8 cellular contexts compared by ENCODE assay signal in genomic region chr3:17412950-17413530, GRCh38.
DNase-seq lines count a peak whose midpoint lies in the region; ATAC-seq, FAIRE-seq and TF ChIP-seq lines count a peak whose summit lies in the region.

No MANE protein-coding gene starts in this region.

- POLR2A ChIA-PET in OCI-LY7 (lab: Charles Lee) = interaction anchor here (0.7 to 1.3 kb wide), 3 partner anchors 11 to 17 kb away, joined by 3 to 6 read pairs (median 4); no protein-coding TSS in a partner anchor

- H3K79me2 ChIP-seq in OCI-LY7 (ENCODE audit: insufficient read depth, low read depth, low read length) = no peaks in the 10 kb centered on the region

- no peaks in the 10 kb centered on the region for H3K36me3 Mint-ChIP-seq in activated T-cell treated with anti-CD3 and anti-CD28 coated beads, Interleukin-2, amount 50 U/mL, for 72 hours (ENCODE audit: insufficient read depth in 2 of 2)
- peaks cover 2% of the 10 kb centered on the region for H3K36me3 Mint-ChIP-seq in activated T-cell treated with anti-CD3 and anti-CD28 coated beads, Interleukin-2, amount 50 U/mL, for 24 hours (ENCODE audit: low read depth)

- H3K4me3 Mint-ChIP-seq in activated T-cell treated with anti-CD3 and anti-CD28 coated beads, Interleukin-2, amount 50 U/mL, for 72 hours = no peak overlapping the region
- no peak overlapping the region for H3K4me3 Mint-ChIP-seq in activated T-cell treated with anti-CD3 and anti-CD28 coated beads, Interleukin-2, amount 50 U/mL, for 24 hours

- H3K4me3 ChIP-seq in OCI-LY7 (ENCODE audit: low read depth, low read length, poor library complexity, severe bottlenecking) (no peak overlapping the region), choroid plexus epithelial cell (ENCODE audit: low read depth, low read length) (no peak overlapping the region)

- H3K4me1 Mint-ChIP-seq in activated T-cell treated with anti-CD3 and anti-CD28 coated beads, Interleukin-2, amount 50 U/mL, for 72 hours (ENCODE audit: low read depth) = no peaks in the 10 kb centered on the region
- no peaks in the 10 kb centered on the region for H3K4me1 Mint-ChIP-seq in activated T-cell treated with anti-CD3 and anti-CD28 coated beads, Interleukin-2, amount 50 U/mL, for 24 hours (ENCODE audit: low read depth)

- no peak overlapping the region for H3K27ac ChIP-seq in OCI-LY7 (ENCODE audit: low read depth, low read length, poor library complexity, severe bottlenecking)

- no peaks in the 10 kb centered on the region for H3K9me3 ChIP-seq in OCI-LY7 (ENCODE audit: low read length)

- TF ChIP-seq CTCF in OCI-LY7 (conservative IDR thresholded peaks at IDR 0.05; ENCODE audit: low read length) = peak; percentile 92
- peak; percentile 75 for TF ChIP-seq CTCF in choroid plexus epithelial cell (conservative IDR thresholded peaks at IDR 0.05; ENCODE audit: low read depth, low read length)

- no peak overlapping the region for H3K4me2 ChIP-seq in OCI-LY7 (ENCODE audit: low read length)

- BruUV-seq in OCI-LY7 (replicated peaks; lab: Mats Ljungman, UMichigan) = no TSS peak

- no peaks in the 10 kb centered on the region for H3K4me1 ChIP-seq in OCI-LY7 (ENCODE audit: insufficient read depth, low read length, poor library complexity, severe bottlenecking)

- no peaks in the 10 kb centered on the region for H3K9me2 ChIP-seq in OCI-LY7 (ENCODE audit: insufficient read depth, low read length)

- intact Hi-C loops in OCI-LY7 (cut with micrococcal nuclease; ENCODE audit: unreplicated experiment) = loop anchor here (1.0 to 10.0 kb wide), 3 partner anchors 154 to 812 kb away; no protein-coding TSS in a partner anchor

- peak; percentile 76 for FAIRE-seq in HTR-8/SVneo (lab: Jason Lieb, UNC)

- CTCF ChIA-PET in OCI-LY7 (lab: Charles Lee; ENCODE audit: unreplicated experiment) = no interaction called here

- 0 out of 2 replicates have a peak, but pooled peaks cover 3% of the 10 kb centered on the region for H4K20me1 ChIP-seq in OCI-LY7 (ENCODE audit: insufficient read depth, low read length)

- no peaks in the 10 kb centered on the region for H3K9me3 Mint-ChIP-seq in activated T-cell treated with anti-CD3 and anti-CD28 coated beads, Interleukin-2, amount 50 U/mL, for 72 hours
- no peaks in the 10 kb centered on the region for H3K9me3 Mint-ChIP-seq in activated T-cell treated with anti-CD3 and anti-CD28 coated beads, Interleukin-2, amount 50 U/mL, for 24 hours

- H3K27me3 Mint-ChIP-seq in activated T-cell treated with anti-CD3 and anti-CD28 coated beads, Interleukin-2, amount 50 U/mL, for 72 hours (ENCODE audit: low read depth) = no peaks in the 10 kb centered on the region
- H3K27me3 Mint-ChIP-seq in activated T-cell treated with anti-CD3 and anti-CD28 coated beads, Interleukin-2, amount 50 U/mL, for 24 hours = no peaks in the 10 kb centered on the region

- no peak overlapping the region for H2AFZ ChIP-seq in OCI-LY7 (ENCODE audit: low read length)

- ATAC-seq in activated T-cell treated with anti-CD3 and anti-CD28 coated beads, Interleukin-2, amount 50 U/mL, for 72 hours (replicated peaks in 1 of 2) = peak in 1 of 2 donors; percentile 36
- ATAC-seq in GM21576 (IDR thresholded peaks at IDR 0.05; ENCODE audit: unreplicated experiment) = peak; percentile 87

- peak; percentile 3 to 16 for DNase-seq in activated T-cell treated with anti-CD3 and anti-CD28 coated beads, Interleukin-2, amount 50 U/mL, for 72 hours
- DNase-seq in activated T-cell treated with anti-CD3 and anti-CD28 coated beads, Interleukin-2, amount 50 U/mL, for 24 hours = no peak
- DNase-seq in HTR-8/SVneo (ENCODE audit: insufficient read length, low spot score) (peak; percentile 25), OCI-LY7 (ENCODE audit: low spot score) (peak; percentile 79), choroid plexus epithelial cell (ENCODE audit: low read depth) (peak; percentile 84), lung microvascular endothelial cell (ENCODE audit: low read depth in 2 of 2) (peak; percentile 71 to 72), cortex of kidney (lab: John Stamatoyannopoulos, UW) (no peak)

- no peaks in the 10 kb centered on the region for H3K36me3 ChIP-seq in OCI-LY7 (ENCODE audit: insufficient read depth, low read length)

- no peak overlapping the region for H3K27ac Mint-ChIP-seq in activated T-cell treated with anti-CD3 and anti-CD28 coated beads, Interleukin-2, amount 50 U/mL, for 72 hours
- no peak overlapping the region for H3K27ac Mint-ChIP-seq in activated T-cell treated with anti-CD3 and anti-CD28 coated beads, Interleukin-2, amount 50 U/mL, for 24 hours

Comparison
In these comparisons a context has a peak if more than half of its experiments do, and no peak if none do; other contexts are left out.
1. DNase-seq: peak in activated T-cell treated with anti-CD3 and anti-CD28 coated beads, Interleukin-2, amount 50 U/mL, for 72 hours (2 of 2), HTR-8/SVneo (single experiment), OCI-LY7 (single experiment), choroid plexus epithelial cell (single experiment) and lung microvascular endothelial cell (2 of 2); none in activated T-cell treated with anti-CD3 and anti-CD28 coated beads, Interleukin-2, amount 50 U/mL, for 24 hours (single experiment) and cortex of kidney (single experiment).